In genomic region chr20:41118632-41119031, GRCh38 we compare ENCODE assay signal across 2 cellular contexts.
TF ChIP-seq lines count a peak whose summit lies in the region.

No MANE protein-coding gene starts in this region.

TF ChIP-seq in HepG2, 621 proteins besides CTCF, POLR2A, EP300 and RAD21:
- TF ChIP-seq ZNF687 (CRISPR knock-in tag; IDR thresholded peaks at IDR 0.05) = no peak
- no peak for TF ChIP-seq SNAI1 (CRISPR knock-in tag; IDR thresholded peaks at IDR 0.05; ENCODE audit: borderline replicate concordance)
- no peak for TF ChIP-seq ZBTB14 (CRISPR knock-in tag; IDR thresholded peaks at IDR 0.05)
- TF ChIP-seq ZNF510 (CRISPR knock-in tag; IDR thresholded peaks at IDR 0.05; ENCODE audit: low read depth) = no peak
- TF ChIP-seq RBM22 (optimal IDR thresholded peaks at IDR 0.05; ENCODE audit: low read length) = peak; percentile 72

TF ChIP-seq in GM12878, 131 proteins besides CTCF, POLR2A, EP300 and RAD21:
- TF ChIP-seq ZNF687 (IDR thresholded peaks at IDR 0.05) (no peak), KLF5 (IDR thresholded peaks at IDR 0.05; ENCODE audit: partially characterized antibody) (no peak)
